9 cellular contexts compared by ENCODE assay signal in the genomic region with DNA sequence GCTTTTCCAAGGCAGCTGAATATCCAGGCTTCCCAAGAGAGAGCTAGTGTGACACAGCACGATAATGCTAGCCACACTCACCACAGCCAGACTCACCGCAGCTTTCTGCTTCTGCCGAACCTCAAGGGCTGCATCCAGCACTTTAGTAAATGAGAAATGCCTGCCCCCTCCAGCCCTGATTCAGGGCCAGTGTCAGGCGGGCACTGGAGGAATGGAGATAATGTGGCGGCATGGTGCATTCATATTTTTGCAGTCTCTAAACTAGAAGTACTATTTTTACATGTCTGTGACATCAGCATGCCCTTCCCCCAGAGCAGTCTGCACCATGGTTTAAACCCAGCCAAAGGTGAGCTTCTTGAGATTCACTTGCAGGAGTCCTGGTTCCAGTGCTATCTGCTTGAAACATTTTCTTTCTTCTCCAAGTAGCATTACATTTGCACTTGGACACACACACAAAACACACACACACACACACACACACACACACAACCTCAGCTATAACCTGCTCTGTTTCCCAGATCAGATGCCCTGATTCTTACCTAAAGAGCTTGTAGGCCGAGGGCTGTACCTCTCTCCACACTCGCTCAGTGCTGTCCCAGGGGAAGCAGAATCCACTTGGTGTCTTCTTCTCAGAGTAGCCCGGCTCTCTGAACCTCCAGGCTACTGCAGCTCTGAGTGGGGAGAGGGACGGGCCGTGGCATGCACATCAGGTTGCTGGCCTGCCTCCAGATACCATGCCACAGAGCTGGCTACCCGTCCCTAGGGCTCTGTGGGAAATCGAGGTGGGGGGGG. TPM values are rescaled to one million over a fixed set of nuclear protein-coding genes. Genes with fewer than 3 reads are reported as not detected.
DNase-seq lines count a peak whose midpoint lies in the region; ATAC-seq and TF ChIP-seq lines count a peak whose summit lies in the region.
"Had no signal": no experiment of that assay in that cellular context is flagged by ENCODE, and none has a peak within 500 bp of the region (broad histone marks: within the 10 kb centered on the region; RNA-seq: fewer than 3 reads in every experiment).

Gene FGF1 (minus strand): TSS at position 673 of the 792 bp plus-strand sequence. CDS start 71,963 bp downstream, outside the sequence.

- H3K4me3 Mint-ChIP-seq in GM23338, result no peak within 1 kb of the TSS

- DNase-seq in GM23338 (ENCODE audit: low spot score) (no peak), amniotic epithelial cell (ENCODE audit: low read depth) (peak; percentile 56), heart left ventricle (peak; percentile 69 to 80 (median 72)), putamen (ENCODE audit: low spot score) (peak; percentile 77), left lobe of liver (ENCODE audit: low spot score) (no peak)
- DNase-seq in activated CD4-positive, CD25-positive, alpha-beta regulatory T cell (lab: John Stamatoyannopoulos, UW), result no peak

- H3K36me3 ChIP-seq in GM23338 (ENCODE audit: insufficient read depth), result no peaks in the 10 kb centered on the region
- H3K36me3 ChIP-seq in heart left ventricle, result no peaks in the 10 kb centered on the region

- WGBS in heart left ventricle, 4 donors, result 36 to 45% (median 39%) methylated on average over 10 to 12 of the region's 12 CpGs

- no peaks in the 10 kb centered on the region; the same call in 2 of the 3 replicates for H3K36me3 Mint-ChIP-seq in GM23338 (ENCODE audit: low read depth)

- intact Hi-C loops in heart left ventricle (cut with DNase I), result no loop called here

- no peaks in the 10 kb centered on the region for H3K9me2 ChIP-seq in GM23338 (ENCODE audit: insufficient read depth)

- peak; percentile 10; the same call in 2 of the 3 replicates for ATAC-seq in GM23338
- peak; percentile 78 to 86 (median 84) for ATAC-seq in heart left ventricle
- ATAC-seq in left lobe of liver, result no peak
- ATAC-seq in GM19455 (IDR thresholded peaks at IDR 0.05; ENCODE audit: unreplicated experiment), result no peak
- no peak for ATAC-seq in GM19397 (IDR thresholded peaks at IDR 0.05; ENCODE audit: unreplicated experiment)

- H2AFZ ChIP-seq in GM23338, result no peak within 1 kb of the TSS

- H3K79me2 ChIP-seq in GM23338 (replicated peaks; ENCODE audit: insufficient read depth), result no peaks in the 10 kb centered on the region

- H3K27me3 Mint-ChIP-seq in GM23338 (ENCODE audit: insufficient read depth, low read depth, poor library complexity), result peaks cover 2% of the 10 kb centered on the region

- H3F3A ChIP-seq in GM23338 (replicated peaks; ENCODE audit: low read depth), result peaks cover 21% of the 10 kb centered on the region

- peak within 1 kb of the TSS; percentile 97; the same call in 1 of the 2 replicates for H3K27ac ChIP-seq in GM23338 (ENCODE audit: low read depth)
- peak within 1 kb of the TSS; percentile 29 to 89 (median 74) for H3K27ac ChIP-seq in heart left ventricle

- no peak for TF ChIP-seq POLR2A in heart left ventricle (IDR thresholded peaks at IDR 0.05)

- no peaks in the 10 kb centered on the region; the same call in 2 of the 3 replicates for H3K9me3 Mint-ChIP-seq in GM23338

- no peaks in the 10 kb centered on the region for H3K27me3 ChIP-seq in GM23338 (ENCODE audit: insufficient read depth)
- H3K27me3 ChIP-seq in heart left ventricle, result no peaks in the 10 kb centered on the region

- no peak within 1 kb of the TSS for H3K4me3 ChIP-seq in GM23338
- peak within 1 kb of the TSS in 9 of 12 donors; percentile 2 to 35 (median 24) for H3K4me3 ChIP-seq in heart left ventricle

- H4K20me1 ChIP-seq in GM23338 (replicated peaks; ENCODE audit: insufficient read depth), result no peaks in the 10 kb centered on the region

- H3K4me2 ChIP-seq in GM23338, result peak within 1 kb of the TSS; percentile 64; the same call in 1 of the 2 replicates

- no peaks in the 10 kb centered on the region for H3K9me3 ChIP-seq in heart left ventricle

- H3K4me1 ChIP-seq in GM23338 (ENCODE audit: insufficient read depth), result peaks cover 56% of the 10 kb centered on the region
- peaks cover 0 to 70% (median 56%) of the 10 kb centered on the region in 12 donors for H3K4me1 ChIP-seq in heart left ventricle

- no peak for TF ChIP-seq CTCF in GM23338 (conservative IDR thresholded peaks at IDR 0.05; ENCODE audit: low read depth in 2 of 2)
- TF ChIP-seq CTCF in heart left ventricle (IDR thresholded peaks at IDR 0.05), result no peak

- peaks cover 46% of the 10 kb centered on the region for H3K4me1 Mint-ChIP-seq in GM23338

- peak within 1 kb of the TSS; percentile 85 for H3K27ac Mint-ChIP-seq in GM23338
- H3K27ac Mint-ChIP-seq: progenitor cell of endocrine pancreas had no signal

TF ChIP-seq in GM23338, 12 proteins besides CTCF, POLR2A, EP300 and RAD21 (continues in another document):
- TF ChIP-seq EZH2 (IDR thresholded peaks at IDR 0.05; ENCODE audit: low read depth, unreplicated experiment), result no peak
- TF ChIP-seq, protein P1, sequence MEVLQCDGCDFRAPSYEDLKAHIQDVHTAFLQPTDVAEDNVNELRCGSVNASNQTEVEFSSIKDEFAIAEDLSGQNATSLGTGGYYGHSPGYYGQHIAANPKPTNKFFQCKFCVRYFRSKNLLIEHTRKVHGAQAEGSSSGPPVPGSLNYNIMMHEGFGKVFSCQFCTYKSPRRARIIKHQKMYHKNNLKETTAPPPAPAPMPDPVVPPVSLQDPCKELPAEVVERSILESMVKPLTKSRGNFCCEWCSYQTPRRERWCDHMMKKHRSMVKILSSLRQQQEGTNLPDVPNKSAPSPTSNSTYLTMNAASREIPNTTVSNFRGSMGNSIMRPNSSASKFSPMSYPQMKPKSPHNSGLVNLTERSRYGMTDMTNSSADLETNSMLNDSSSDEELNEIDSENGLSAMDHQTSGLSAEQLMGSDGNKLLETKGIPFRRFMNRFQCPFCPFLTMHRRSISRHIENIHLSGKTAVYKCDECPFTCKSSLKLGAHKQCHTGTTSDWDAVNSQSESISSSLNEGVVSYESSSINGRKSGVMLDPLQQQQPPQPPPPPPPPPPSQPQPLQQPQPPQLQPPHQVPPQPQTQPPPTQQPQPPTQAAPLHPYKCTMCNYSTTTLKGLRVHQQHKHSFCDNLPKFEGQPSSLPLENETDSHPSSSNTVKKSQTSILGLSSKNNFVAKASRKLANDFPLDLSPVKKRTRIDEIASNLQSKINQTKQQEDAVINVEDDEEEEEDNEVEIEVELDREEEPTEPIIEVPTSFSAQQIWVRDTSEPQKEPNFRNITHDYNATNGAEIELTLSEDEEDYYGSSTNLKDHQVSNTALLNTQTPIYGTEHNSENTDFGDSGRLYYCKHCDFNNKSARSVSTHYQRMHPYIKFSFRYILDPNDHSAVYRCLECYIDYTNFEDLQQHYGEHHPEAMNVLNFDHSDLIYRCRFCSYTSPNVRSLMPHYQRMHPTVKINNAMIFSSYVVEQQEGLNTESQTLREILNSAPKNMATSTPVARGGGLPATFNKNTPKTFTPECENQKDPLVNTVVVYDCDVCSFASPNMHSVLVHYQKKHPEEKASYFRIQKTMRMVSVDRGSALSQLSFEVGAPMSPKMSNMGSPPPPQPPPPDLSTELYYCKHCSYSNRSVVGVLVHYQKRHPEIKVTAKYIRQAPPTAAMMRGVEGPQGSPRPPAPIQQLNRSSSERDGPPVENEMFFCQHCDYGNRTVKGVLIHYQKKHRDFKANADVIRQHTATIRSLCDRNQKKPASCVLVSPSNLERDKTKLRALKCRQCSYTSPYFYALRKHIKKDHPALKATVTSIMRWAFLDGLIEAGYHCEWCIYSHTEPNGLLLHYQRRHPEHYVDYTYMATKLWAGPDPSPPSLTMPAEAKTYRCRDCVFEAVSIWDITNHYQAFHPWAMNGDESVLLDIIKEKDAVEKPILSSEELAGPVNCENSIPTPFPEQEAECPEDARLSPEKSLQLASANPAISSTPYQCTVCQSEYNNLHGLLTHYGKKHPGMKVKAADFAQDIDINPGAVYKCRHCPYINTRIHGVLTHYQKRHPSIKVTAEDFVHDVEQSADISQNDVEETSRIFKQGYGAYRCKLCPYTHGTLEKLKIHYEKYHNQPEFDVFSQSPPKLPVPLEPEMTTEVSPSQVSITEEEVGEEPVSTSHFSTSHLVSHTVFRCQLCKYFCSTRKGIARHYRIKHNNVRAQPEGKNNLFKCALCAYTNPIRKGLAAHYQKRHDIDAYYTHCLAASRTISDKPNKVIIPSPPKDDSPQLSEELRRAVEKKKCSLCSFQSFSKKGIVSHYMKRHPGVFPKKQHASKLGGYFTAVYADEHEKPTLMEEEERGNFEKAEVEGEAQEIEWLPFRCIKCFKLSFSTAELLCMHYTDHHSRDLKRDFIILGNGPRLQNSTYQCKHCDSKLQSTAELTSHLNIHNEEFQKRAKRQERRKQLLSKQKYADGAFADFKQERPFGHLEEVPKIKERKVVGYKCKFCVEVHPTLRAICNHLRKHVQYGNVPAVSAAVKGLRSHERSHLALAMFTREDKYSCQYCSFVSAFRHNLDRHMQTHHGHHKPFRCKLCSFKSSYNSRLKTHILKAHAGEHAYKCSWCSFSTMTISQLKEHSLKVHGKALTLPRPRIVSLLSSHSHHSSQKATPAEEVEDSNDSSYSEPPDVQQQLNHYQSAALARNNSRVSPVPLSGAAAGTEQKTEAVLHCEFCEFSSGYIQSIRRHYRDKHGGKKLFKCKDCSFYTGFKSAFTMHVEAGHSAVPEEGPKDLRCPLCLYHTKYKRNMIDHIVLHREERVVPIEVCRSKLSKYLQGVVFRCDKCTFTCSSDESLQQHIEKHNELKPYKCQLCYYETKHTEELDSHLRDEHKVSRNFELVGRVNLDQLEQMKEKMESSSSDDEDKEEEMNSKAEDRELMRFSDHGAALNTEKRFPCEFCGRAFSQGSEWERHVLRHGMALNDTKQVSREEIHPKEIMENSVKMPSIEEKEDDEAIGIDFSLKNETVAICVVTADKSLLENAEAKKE (CRISPR knock-in tag; IDR thresholded peaks at IDR 0.05), result no peak
- TF ChIP-seq, protein P2, sequence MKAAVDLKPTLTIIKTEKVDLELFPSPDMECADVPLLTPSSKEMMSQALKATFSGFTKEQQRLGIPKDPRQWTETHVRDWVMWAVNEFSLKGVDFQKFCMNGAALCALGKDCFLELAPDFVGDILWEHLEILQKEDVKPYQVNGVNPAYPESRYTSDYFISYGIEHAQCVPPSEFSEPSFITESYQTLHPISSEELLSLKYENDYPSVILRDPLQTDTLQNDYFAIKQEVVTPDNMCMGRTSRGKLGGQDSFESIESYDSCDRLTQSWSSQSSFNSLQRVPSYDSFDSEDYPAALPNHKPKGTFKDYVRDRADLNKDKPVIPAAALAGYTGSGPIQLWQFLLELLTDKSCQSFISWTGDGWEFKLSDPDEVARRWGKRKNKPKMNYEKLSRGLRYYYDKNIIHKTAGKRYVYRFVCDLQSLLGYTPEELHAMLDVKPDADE (IDR thresholded peaks at IDR 0.05), result no peak
- TF ChIP-seq ZNF331 (CRISPR knock-in tag; IDR thresholded peaks at IDR 0.05; ENCODE audit: low read depth), result no peak
- no peak for TF ChIP-seq ZNF114 (CRISPR knock-in tag; IDR thresholded peaks at IDR 0.05)
- TF ChIP-seq POLR2AphosphoS5 (IDR thresholded peaks at IDR 0.05; ENCODE audit: low read depth), result no peak
- TF ChIP-seq EZH2phosphoT487 (IDR thresholded peaks at IDR 0.05; ENCODE audit: unreplicated experiment), result no peak

RNA-seq across cellular contexts. Expression of gene FGF1, which starts in this region (rescaled TPM):
- total RNA-seq in GM23338 (2014; rRNA removed; shearing (Covaris generic)), result 0.12 and 0.21 TPM in 2 replicates
- 0.34 TPM in 1 of 2 replicates, not detected in the other for polyA plus RNA-seq in GM23338 (2016; fragmentation: Nextera tagmentation; extraction: Ambion mirVana)
- total RNA-seq in heart left ventricle, result 10 to 100 TPM; 41.2 to 74.7 (median 50.5) TPM
- 10 to 100 TPM in 1 of 2 donors, 1 to 10 TPM in 1; 8.7 to 22.4 TPM for polyA plus RNA-seq in heart left ventricle
- 0.25 TPM for total RNA-seq in left lobe of liver
- total RNA-seq: progenitor cell of endocrine pancreas had no signal

Comparison
In these comparisons a context has a peak if more than half of its experiments do, and no peak if none do; other contexts are left out.
1. RNA of gene FGF1 (total RNA-seq): 41.2 to 74.7 TPM in heart left ventricle; 0.25 TPM in left lobe of liver (single experiment) and 0.12 to 0.21 TPM in GM23338; every median in the first group is over 10 times any median in the second.
2. Peak in ATAC-seq, H3K27ac ChIP-seq and H3K4me2 ChIP-seq in GM23338; RNA of the gene not detected or under 1 TPM.
3. ATAC-seq: peak in heart left ventricle (4 of 4); none in left lobe of liver (single experiment), GM19455 (single experiment) and GM19397 (single experiment).
4. DNase-seq: peak in amniotic epithelial cell (single experiment), heart left ventricle (5 of 5) and putamen (single experiment); none in GM23338 (single experiment), left lobe of liver (single experiment) and activated CD4-positive, CD25-positive, alpha-beta regulatory T cell (0 of 4).